ENCODE assay signal across 12 cellular contexts in genomic region chr2:236546561-236546961, GRCh38. TPM values are rescaled to one million over a fixed set of nuclear protein-coding genes. Genes with fewer than 3 reads are reported as not detected.
DNase-seq lines count a peak whose midpoint lies in the region; ATAC-seq and TF ChIP-seq lines count a peak whose summit lies in the region.
"Had no signal": no experiment of that assay in that cellular context is flagged by ENCODE, and none has a peak within 500 bp of the region (broad histone marks: within the 10 kb centered on the region; RNA-seq: fewer than 3 reads in every experiment).

No MANE protein-coding gene starts in this region.

- peaks cover 82% of the 10 kb centered on the region for H3K4me1 Mint-ChIP-seq in activated T-helper 1 cell treated with anti-CD3 and anti-CD28 coated beads, Interleukin-12 subunit alpha, Interleukin-12 subunit beta, Interleukin-2, Interleukin-4 antibody, amounts not matched to agents 30 ng/mL and 10 ng/mL and 1 ng/mL, durations not matched to agents 14 hours and 24 hours and 36 hours (ENCODE audit: low read depth)
- peaks cover 63 to 85% of the 10 kb centered on the region in 2 donors for H3K4me1 Mint-ChIP-seq in natural killer cell treated with Interleukin-12 subunit alpha and Interleukin-12 subunit beta and Interleukin-15 and Interleukin-18, amount 100 ng/mL, for 72 hours (ENCODE audit: low read depth in 2 of 2)

- peak overlapping the region; percentile 80 for H3K4me3 Mint-ChIP-seq in activated T-helper 1 cell treated with anti-CD3 and anti-CD28 coated beads, Interleukin-12 subunit alpha, Interleukin-12 subunit beta, Interleukin-2, Interleukin-4 antibody, amounts not matched to agents 30 ng/mL and 10 ng/mL and 1 ng/mL, durations not matched to agents 14 hours and 24 hours and 36 hours
- peak overlapping the region; percentile 78 for H3K4me3 Mint-ChIP-seq in natural killer cell treated with Interleukin-12 subunit alpha and Interleukin-12 subunit beta and Interleukin-15 and Interleukin-18, amount 100 ng/mL, for 72 hours

- peak; percentile 40 for TF ChIP-seq POLR2A in GM18526 (IDR thresholded peaks at IDR 0.05; ENCODE audit: extremely low read depth, insufficient read length)
- TF ChIP-seq POLR2A in erythroblast (IDR thresholded peaks at IDR 0.05; ENCODE audit: low read length) = no peak

- peak; percentile 95 for DNase-seq in Jurkat, Clone E6-1 (ENCODE audit: low read depth, low spot score)
- DNase-seq in activated T-helper 1 cell treated with anti-CD3 and anti-CD28 coated beads, Interleukin-12 subunit alpha, Interleukin-12 subunit beta, Interleukin-2, Interleukin-4 antibody, amounts not matched to agents 30 ng/mL and 10 ng/mL and 1 ng/mL, durations not matched to agents 14 hours and 24 hours and 36 hours (ENCODE audit: low spot score) = peak; percentile 37
- no peak for DNase-seq in natural killer cell treated with Interleukin-12 subunit alpha and Interleukin-12 subunit beta and Interleukin-15 and Interleukin-18, amount 100 ng/mL, for 72 hours (ENCODE audit: low spot score)
- DNase-seq in erythroblast (lab: John Stamatoyannopoulos, UW) (no peak), NCI-H2171 (lab: John Stamatoyannopoulos, UW) (no peak), NCI-H1436 treated with DMSO at 0.1 percent for 48 hours (lab: John Stamatoyannopoulos, UW) (no peak)
- DNase-seq: Karpas-422, NCI-H510A treated with DMSO at 0.1 percent for 48 hours, tibial artery had no signal

- H3K9me3 Mint-ChIP-seq in activated T-helper 1 cell treated with anti-CD3 and anti-CD28 coated beads, Interleukin-12 subunit alpha, Interleukin-12 subunit beta, Interleukin-2, Interleukin-4 antibody, amounts not matched to agents 30 ng/mL and 10 ng/mL and 1 ng/mL, durations not matched to agents 14 hours and 24 hours and 36 hours = no peaks in the 10 kb centered on the region
- H3K9me3 Mint-ChIP-seq in natural killer cell treated with Interleukin-12 subunit alpha and Interleukin-12 subunit beta and Interleukin-15 and Interleukin-18, amount 100 ng/mL, for 72 hours = no peaks in the 10 kb centered on the region

- H3K27ac Mint-ChIP-seq in activated T-helper 1 cell treated with anti-CD3 and anti-CD28 coated beads, Interleukin-12 subunit alpha, Interleukin-12 subunit beta, Interleukin-2, Interleukin-4 antibody, amounts not matched to agents 30 ng/mL and 10 ng/mL and 1 ng/mL, durations not matched to agents 14 hours and 24 hours and 36 hours = peak overlapping the region; percentile 96
- H3K27ac Mint-ChIP-seq in natural killer cell treated with Interleukin-12 subunit alpha and Interleukin-12 subunit beta and Interleukin-15 and Interleukin-18, amount 100 ng/mL, for 72 hours = peak overlapping the region; percentile 86 to 90

- H3K36me3 Mint-ChIP-seq in activated T-helper 1 cell treated with anti-CD3 and anti-CD28 coated beads, Interleukin-12 subunit alpha, Interleukin-12 subunit beta, Interleukin-2, Interleukin-4 antibody, amounts not matched to agents 30 ng/mL and 10 ng/mL and 1 ng/mL, durations not matched to agents 14 hours and 24 hours and 36 hours (ENCODE audit: low read depth) = peaks cover 17% of the 10 kb centered on the region
- no peaks in the 10 kb centered on the region for H3K36me3 Mint-ChIP-seq in natural killer cell treated with Interleukin-12 subunit alpha and Interleukin-12 subunit beta and Interleukin-15 and Interleukin-18, amount 100 ng/mL, for 72 hours

- intact Hi-C loops in activated T-helper 1 cell treated with anti-CD3 and anti-CD28 coated beads, Interleukin-12 subunit alpha, Interleukin-12 subunit beta, Interleukin-2, Interleukin-4 antibody, amounts not matched to agents 30 ng/mL and 10 ng/mL and 1 ng/mL, durations not matched to agents 14 hours and 24 hours and 36 hours (cut with micrococcal nuclease) = loop anchor here (1.0 to 2.0 kb wide), 2 partner anchors 8 to 34 kb away; no protein-coding TSS in a partner anchor

- no peaks in the 10 kb centered on the region for H3K27me3 Mint-ChIP-seq in activated T-helper 1 cell treated with anti-CD3 and anti-CD28 coated beads, Interleukin-12 subunit alpha, Interleukin-12 subunit beta, Interleukin-2, Interleukin-4 antibody, amounts not matched to agents 30 ng/mL and 10 ng/mL and 1 ng/mL, durations not matched to agents 14 hours and 24 hours and 36 hours (ENCODE audit: insufficient read depth)
- no peaks in the 10 kb centered on the region for H3K27me3 Mint-ChIP-seq in natural killer cell treated with Interleukin-12 subunit alpha and Interleukin-12 subunit beta and Interleukin-15 and Interleukin-18, amount 100 ng/mL, for 72 hours

- peak overlapping the region; percentile 26 for H3K4me3 ChIP-seq in Jurkat, Clone E6-1 (ENCODE audit: low read length)
- H3K4me3 ChIP-seq: tibial artery had no signal

- ATAC-seq in natural killer cell treated with Interleukin-12 subunit alpha and Interleukin-12 subunit beta and Interleukin-15 and Interleukin-18, amount 100 ng/mL, for 72 hours = peak; percentile 85 to 88
- no peak for ATAC-seq in HG03159 (IDR thresholded peaks at IDR 0.05; ENCODE audit: unreplicated experiment)

RNA-seq across cellular contexts. Expression of gene ACKR3, which starts 23.1 kb away (rescaled TPM):
- polyA plus RNA-seq in Jurkat, Clone E6-1 (2012; ENCODE audit: insufficient read depth, insufficient read length) = 2.1 TPM
- 0.42 and 0.65 TPM in 2 replicates for total RNA-seq in activated T-helper 1 cell treated with anti-CD3 and anti-CD28 coated beads, Interleukin-12 subunit alpha, Interleukin-12 subunit beta, Interleukin-2, Interleukin-4 antibody, amounts not matched to agents 30 ng/mL and 10 ng/mL and 1 ng/mL, durations not matched to agents 14 hours and 24 hours and 36 hours
- total RNA-seq in natural killer cell treated with Interleukin-12 subunit alpha and Interleukin-12 subunit beta and Interleukin-15 and Interleukin-18, amount 100 ng/mL, for 72 hours = under 1 TPM in 1 of 2 donors, not detected in 1; 0.33 TPM
- total RNA-seq: myocyte had no signal

Comparison
In these comparisons a context has a peak if more than half of its experiments do, and no peak if none do; other contexts are left out.
1. DNase-seq: peak in Jurkat, Clone E6-1 (single experiment) and activated T-helper 1 cell treated with anti-CD3 and anti-CD28 coated beads, Interleukin-12 subunit alpha, Interleukin-12 subunit beta, Interleukin-2, Interleukin-4 antibody, amounts not matched to agents 30 ng/mL and 10 ng/mL and 1 ng/mL, durations not matched to agents 14 hours and 24 hours and 36 hours (single experiment); none in natural killer cell treated with Interleukin-12 subunit alpha and Interleukin-12 subunit beta and Interleukin-15 and Interleukin-18, amount 100 ng/mL, for 72 hours (single experiment), erythroblast (0 of 2), NCI-H2171 (single experiment) and NCI-H1436 treated with DMSO at 0.1 percent for 48 hours (single experiment).